23 cellular contexts compared by ENCODE assay signal in the genomic region with DNA sequence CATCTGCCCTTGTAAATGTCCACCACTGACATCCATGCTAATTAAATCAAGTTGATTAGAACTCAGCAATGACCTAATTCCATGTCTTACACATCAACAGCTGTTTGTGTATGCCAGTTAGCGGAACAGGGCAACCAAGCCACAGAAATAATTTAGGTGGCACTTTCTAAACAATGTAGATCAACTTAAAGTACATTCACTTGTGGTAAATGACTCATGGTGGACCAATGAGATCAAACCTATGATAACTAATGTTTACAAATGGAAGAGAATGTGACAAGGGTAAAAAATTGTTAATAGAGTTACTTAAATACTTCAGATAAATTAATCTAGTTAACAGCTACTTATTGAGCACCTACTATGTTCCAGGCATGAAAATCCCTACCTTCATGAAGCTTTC.
"Had no signal": no experiment of that assay in that cellular context is flagged by ENCODE, and none has a peak within 500 bp of the region (broad histone marks: within the 10 kb centered on the region; RNA-seq: fewer than 3 reads in every experiment).

No MANE protein-coding gene starts in this region.

- DNase-seq: activated CD4-positive, alpha-beta memory T cell treated with anti-CD3 and anti-CD28 coated beads for 36 hours; activated CD4-positive, alpha-beta T cell treated with anti-CD3 and anti-CD28 coated beads, Interleukin-2, amount 10 ng/mL, durations not matched to agents 7 days and 5 days; activated CD4-positive, CD25-positive, alpha-beta regulatory T cell; activated gamma-delta T cell; activated naive CD4-positive, alpha-beta T cell treated with anti-CD3 and anti-CD28 coated beads, Interleukin-2, amount 10 ng/mL, durations not matched to agents 7 days and 5 days; activated T-cell treated with anti-CD3 and anti-CD28 coated beads for 4 hours; activated T-cell treated with anti-CD3 and anti-CD28 coated beads, Interleukin-2, amount 50 U/mL, for 48 hours; amniotic stem cell; NCI-H1092; NCI-H1417; NCI-H1930; NCI-H2107; NCI-H2171 treated with DMSO at 0.1 percent for 48 hours; NCI-H345; NCI-H510A; NCI-H526 treated with DMSO at 0.1 percent for 48 hours; NCI-H82; NK-92 treated with Interleukin-12 subunit alpha and Interleukin-12 subunit beta, amount 100 ng/mL, for 24 hours; OCI-M1; SHP77 treated with DMSO at 0.1 percent for 48 hours; T-cell; T1000 had no signal

- ATAC-seq: activated T-helper 17 cell treated with anti-CD3 and anti-CD28 coated beads, Interleukin-2, amount 50 U/mL, for 72 hours; T-cell had no signal
